In the genomic region with DNA sequence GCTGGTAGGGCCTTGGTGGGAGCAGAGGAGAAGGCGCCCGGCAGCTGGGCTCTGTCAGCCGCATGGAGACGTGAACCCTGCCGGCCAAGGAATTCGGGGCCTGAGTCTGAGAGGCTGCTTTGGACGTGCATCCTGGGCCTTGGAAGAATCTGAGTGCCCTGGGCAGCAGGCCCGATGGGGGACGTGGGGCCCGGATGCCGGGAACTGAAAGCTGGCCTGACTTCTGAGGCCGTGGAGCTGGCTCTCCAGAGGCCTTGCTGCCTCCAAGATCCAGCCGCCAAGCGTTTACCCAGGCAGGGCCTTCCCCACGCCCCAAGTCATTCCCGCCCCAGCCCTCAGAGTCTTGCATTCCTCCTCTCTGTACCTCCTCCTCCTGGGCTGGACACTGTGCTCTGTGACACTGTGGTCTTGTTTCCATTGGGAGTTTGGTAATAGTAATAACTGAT, we compare ENCODE assay signal across 15 cellular contexts. TPM values are rescaled to one million over a fixed set of nuclear protein-coding genes. Genes with fewer than 3 reads are reported as not detected.
DNase-seq lines count a peak whose midpoint lies in the region; ATAC-seq, FAIRE-seq and TF ChIP-seq lines count a peak whose summit lies in the region.
"Had no signal": no experiment of that assay in that cellular context is flagged by ENCODE, and none has a peak within 500 bp of the region (broad histone marks: within the 10 kb centered on the region; RNA-seq: fewer than 3 reads in every experiment).

No MANE protein-coding gene starts in this region.

- no peak overlapping the region for H2AFZ ChIP-seq in H1 (ENCODE audit: low read length)

- H3K4me1 ChIP-seq in H1 (replicated peaks in 1 of 4; ENCODE audit: control insufficient read depth in 3 of 4, insufficient read depth in 4 of 4, low read length in 3 of 4) (peaks cover 0 to 11% (median 5%) of the 10 kb centered on the region in 4 experiments; a peak in 4 of 7 replicates), aorta (ENCODE audit: control insufficient read depth in 1 of 2, insufficient read depth in 2 of 2, low read length in 2 of 2) (peaks cover 9 to 19% of the 10 kb centered on the region in 2 donors)

- no peak for TF ChIP-seq POLR2A in H1 (IDR thresholded peaks at IDR 0.05; ENCODE audit: control extremely low read depth in 1 of 2, low read depth in 2 of 2, low read length in 2 of 2)

- H3K23ac ChIP-seq in H1 (ENCODE audit: insufficient read length), result no peak overlapping the region

- H3K27ac Mint-ChIP-seq in activated T-helper 1 cell treated with anti-CD3 and anti-CD28 coated beads, Interleukin-12 subunit alpha, Interleukin-12 subunit beta, Interleukin-2, Interleukin-4 antibody, amounts not matched to agents 30 ng/mL and 10 ng/mL and 1 ng/mL, durations not matched to agents 14 hours and 24 hours and 36 hours, result no peak overlapping the region
- H3K27ac Mint-ChIP-seq: activated T-helper 17 cell treated with anti-CD3 and anti-CD28 coated beads, Interleukin-2, amount 50 U/mL, for 72 hours; stimulated activated memory B cell treated with anti-CD40 and anti-IgM and Interleukin-4, amounts not matched to agents 10 μg/mL and 1 μg/mL and 100 μg/mL, for 72 hours had no signal

- no peaks in the 10 kb centered on the region for H4K20me1 ChIP-seq in H1 (replicated peaks in 1 of 2; ENCODE audit: control insufficient read depth in 1 of 2, insufficient read depth in 2 of 2, low read length in 2 of 2)

- ATAC-seq in left lobe of liver (peak; percentile 52), aorta (ENCODE audit: low FRiP score) (peak; percentile 89)
- ATAC-seq: activated T-helper 17 cell treated with anti-CD3 and anti-CD28 coated beads, Interleukin-2, amount 50 U/mL, for 72 hours; stimulated activated memory B cell treated with anti-CD40 and anti-IgM and Interleukin-4, amounts not matched to agents 10 μg/mL and 1 μg/mL and 100 μg/mL, for 72 hours had no signal

- no peak overlapping the region for H2BK120ac ChIP-seq in H1 (replicated peaks; ENCODE audit: low read depth, low read length)

- H2BK5ac ChIP-seq in H1 (ENCODE audit: low read depth, low read length), result no peak overlapping the region

- H3K27me3 ChIP-seq in H1 (replicated peaks in 1 of 4; ENCODE audit: control insufficient read depth in 3 of 4, extremely low read depth in 1 of 4, insufficient read depth in 3 of 4, low read length in 3 of 4) (no peaks in the 10 kb centered on the region), aorta (ENCODE audit: control insufficient read depth in 1 of 2, insufficient read depth in 2 of 2, low read length in 1 of 2) (no peaks in the 10 kb centered on the region)
- H3K27me3 ChIP-seq: neutrophil had no signal

- 0 out of 2 replicates have a peak overlapping the region, but pooled peaks have one; percentile 7 for H2BK12ac ChIP-seq in H1 (ENCODE audit: low read depth, low read length)

- no peak for TF ChIP-seq EP300 in H1 (IDR thresholded peaks at IDR 0.05; ENCODE audit: borderline replicate concordance in 1 of 2, low read depth in 2 of 2, low read length in 2 of 2)

- peaks cover 24% of the 10 kb centered on the region for H3K4me1 Mint-ChIP-seq in activated T-helper 1 cell treated with anti-CD3 and anti-CD28 coated beads, Interleukin-12 subunit alpha, Interleukin-12 subunit beta, Interleukin-2, Interleukin-4 antibody, amounts not matched to agents 30 ng/mL and 10 ng/mL and 1 ng/mL, durations not matched to agents 14 hours and 24 hours and 36 hours (ENCODE audit: low read depth)

- TF ChIP-seq CTCF in H1 (IDR thresholded peaks at IDR 0.05; ENCODE audit: control extremely low read depth in 1 of 3, insufficient read depth in 1 of 3, low read depth in 1 of 3, low read length in 3 of 3), result no peak

- H3K36me3 ChIP-seq in H1 (ENCODE audit: control insufficient read depth in 2 of 4, insufficient read depth in 4 of 4, low read length in 3 of 4), result no peaks in the 10 kb centered on the region
- no peaks in the 10 kb centered on the region for H3K36me3 ChIP-seq in aorta (ENCODE audit: control insufficient read depth in 1 of 2, insufficient read depth in 2 of 2, low read length in 1 of 2)
- H3K36me3 ChIP-seq: neutrophil had no signal

- no peak overlapping the region for H3K18ac ChIP-seq in H1 (ENCODE audit: extremely low read depth, low read length)

- peaks cover 2% of the 10 kb centered on the region for H3K27me3 Mint-ChIP-seq in activated T-helper 1 cell treated with anti-CD3 and anti-CD28 coated beads, Interleukin-12 subunit alpha, Interleukin-12 subunit beta, Interleukin-2, Interleukin-4 antibody, amounts not matched to agents 30 ng/mL and 10 ng/mL and 1 ng/mL, durations not matched to agents 14 hours and 24 hours and 36 hours (ENCODE audit: insufficient read depth)
- H3K27me3 Mint-ChIP-seq: activated T-helper 17 cell treated with anti-CD3 and anti-CD28 coated beads, Interleukin-2, amount 50 U/mL, for 72 hours; stimulated activated memory B cell treated with anti-CD40 and anti-IgM and Interleukin-4, amounts not matched to agents 10 μg/mL and 1 μg/mL and 100 μg/mL, for 72 hours had no signal

- H3K4me2 ChIP-seq in H1 (ENCODE audit: insufficient read depth in 1 of 2, low read depth in 2 of 2, low read length in 2 of 2), result no peak overlapping the region

- H3K4me3 Mint-ChIP-seq in activated T-helper 1 cell treated with anti-CD3 and anti-CD28 coated beads, Interleukin-12 subunit alpha, Interleukin-12 subunit beta, Interleukin-2, Interleukin-4 antibody, amounts not matched to agents 30 ng/mL and 10 ng/mL and 1 ng/mL, durations not matched to agents 14 hours and 24 hours and 36 hours, result no peak overlapping the region
- H3K4me3 Mint-ChIP-seq: activated T-helper 17 cell treated with anti-CD3 and anti-CD28 coated beads, Interleukin-2, amount 50 U/mL, for 72 hours; stimulated activated memory B cell treated with anti-CD40 and anti-IgM and Interleukin-4, amounts not matched to agents 10 μg/mL and 1 μg/mL and 100 μg/mL, for 72 hours had no signal

- H2AK5ac ChIP-seq in H1 (ENCODE audit: low read depth, low read length), result no peak overlapping the region

- H3K56ac ChIP-seq in H1 (replicated peaks; ENCODE audit: insufficient read length, low read depth, low read length), result no peak overlapping the region

- POLR2A ChIA-PET in H1 (lab: Charles Lee; ENCODE audit: partially characterized antibody), result no interaction called here

- H3K27ac ChIP-seq in H1 (ENCODE audit: low read depth, low read length) (no peak overlapping the region), aorta (ENCODE audit: low read depth in 1 of 2, low read length in 2 of 2) (peak overlapping the region; percentile 63 to 96)
- H3K27ac ChIP-seq: epithelial cell of prostate, neutrophil had no signal

- no peak overlapping the region for H3K14ac ChIP-seq in H1 (ENCODE audit: insufficient read length)

- CTCF ChIA-PET in H1 (lab: Charles Lee; ENCODE audit: partially characterized antibody), result interaction anchor here (0.8 to 16.9 kb wide), 4 partner anchors 8 to 199 kb away, joined by 3 to 279 read pairs (median 18); no protein-coding TSS in a partner anchor

- no peaks in the 10 kb centered on the region for H3K36me3 Mint-ChIP-seq in activated T-helper 1 cell treated with anti-CD3 and anti-CD28 coated beads, Interleukin-12 subunit alpha, Interleukin-12 subunit beta, Interleukin-2, Interleukin-4 antibody, amounts not matched to agents 30 ng/mL and 10 ng/mL and 1 ng/mL, durations not matched to agents 14 hours and 24 hours and 36 hours (ENCODE audit: low read depth)
- H3K36me3 Mint-ChIP-seq: stimulated activated memory B cell treated with anti-CD40 and anti-IgM and Interleukin-4, amounts not matched to agents 10 μg/mL and 1 μg/mL and 100 μg/mL, for 72 hours had no signal

- H2BK20ac ChIP-seq in H1 (ENCODE audit: low read length), result no peak overlapping the region

- no peak overlapping the region; the same call in 1 of the 2 replicates for H4K8ac ChIP-seq in H1 (ENCODE audit: extremely low read depth, insufficient read depth, low read length)

- TF ChIP-seq RAD21 in H1 (IDR thresholded peaks at IDR 0.05 in 1 of 2, conservative IDR thresholded peaks at IDR 0.05 in 1 of 2; ENCODE audit: low read depth in 2 of 2, low read length in 2 of 2), result no peak

- intact Hi-C loops in posterior vena cava (cut with DNase I), result no loop called here
- intact Hi-C loops in aorta (cut with DNase I), result loop anchor here in 1 of 2 donors (5.0 kb wide), 1 partner anchor 33 kb away; no protein-coding TSS in a partner anchor
- intact Hi-C loops in activated T-helper 1 cell treated with anti-CD3 and anti-CD28 coated beads, Interleukin-12 subunit alpha, Interleukin-12 subunit beta, Interleukin-2, Interleukin-4 antibody, amounts not matched to agents 30 ng/mL and 10 ng/mL and 1 ng/mL, durations not matched to agents 14 hours and 24 hours and 36 hours (cut with micrococcal nuclease), result no loop called here

- H3K4me3 ChIP-seq in H1 (ENCODE audit: extremely low read depth in 1 of 4, insufficient read depth in 2 of 4, low read depth in 3 of 4, low read length in 4 of 4) (no peak overlapping the region), aorta (ENCODE audit: low read length in 2 of 2) (no peak overlapping the region)

- 82% methylated on average over 15 of the region's 16 CpGs; no CpG with 5 or more reads in 1 of the 2 experiments for WGBS in H1 (ENCODE audit: extremely low coverage in 1 of 2, insufficient coverage in 1 of 2, insufficient read length in 1 of 2, insufficient replicate concordance in 2 of 2, low coverage in 1 of 2, low lambda C conversion rate in 2 of 2, missing lambda C conversion rate in 1 of 2), 2 experiments
- 5 to 7% methylated on average over 15 to 16 of the region's 16 CpGs for WGBS in aorta, 2 donors

- H3K4ac ChIP-seq in H1 (replicated peaks; ENCODE audit: insufficient read length, low read depth, low read length), result no peak overlapping the region

- H3K79me1 ChIP-seq in H1 (ENCODE audit: low read depth, low read length), result no peaks in the 10 kb centered on the region; the same call in 1 of the 2 replicates

- peaks cover 4% of the 10 kb centered on the region for H3K9me3 Mint-ChIP-seq in activated T-helper 1 cell treated with anti-CD3 and anti-CD28 coated beads, Interleukin-12 subunit alpha, Interleukin-12 subunit beta, Interleukin-2, Interleukin-4 antibody, amounts not matched to agents 30 ng/mL and 10 ng/mL and 1 ng/mL, durations not matched to agents 14 hours and 24 hours and 36 hours
- H3K9me3 Mint-ChIP-seq: activated T-helper 17 cell treated with anti-CD3 and anti-CD28 coated beads, Interleukin-2, amount 50 U/mL, for 72 hours; stimulated activated memory B cell treated with anti-CD40 and anti-IgM and Interleukin-4, amounts not matched to agents 10 μg/mL and 1 μg/mL and 100 μg/mL, for 72 hours had no signal

- no peaks in the 10 kb centered on the region for H3K79me2 ChIP-seq in H1 (ENCODE audit: control insufficient read depth in 1 of 2, insufficient read depth in 2 of 2, low read length in 2 of 2)

- DNase-seq in H1 (ENCODE audit: low read depth in 1 of 2, low spot score in 2 of 2) (no peak), left lobe of liver (ENCODE audit: low spot score) (no peak), posterior vena cava (ENCODE audit: low spot score) (peak; percentile 95), aorta (peak; percentile 93 to 94), OCI-M1 (lab: John Stamatoyannopoulos, UW) (no peak), T-helper 1 cell (no peak)
- no peak for DNase-seq in activated T-helper 1 cell treated with anti-CD3 and anti-CD28 coated beads, Interleukin-12 subunit alpha, Interleukin-12 subunit beta, Interleukin-2, Interleukin-4 antibody, amounts not matched to agents 30 ng/mL and 10 ng/mL and 1 ng/mL, durations not matched to agents 14 hours and 24 hours and 36 hours (ENCODE audit: low spot score)
- DNase-seq: activated CD4-positive, alpha-beta T cell treated with anti-CD3 and anti-CD28 coated beads for 48 hours; Kasumi-1; NCI-H2081; stimulated activated CD4-positive, alpha-beta T cell treated with anti-CD3 and anti-CD28 coated beads, Interleukin-2, amount 100 ng/mL, for 48 hours had no signal

- no peak overlapping the region for H3K9ac ChIP-seq in H1 (replicated peaks in 1 of 4; ENCODE audit: extremely low read depth in 1 of 4, low read depth in 3 of 4, low read length in 3 of 4)

- FAIRE-seq in H1 (lab: Jason Lieb, UNC), result no peak

- H2BK15ac ChIP-seq in H1 (ENCODE audit: low read length), result no peak overlapping the region

- no peak overlapping the region for H4K91ac ChIP-seq in H1 (replicated peaks; ENCODE audit: insufficient read length, low read length)

- H3K9me3 ChIP-seq in H1 (ENCODE audit: insufficient read depth in 2 of 2, low read depth in 1 of 2, low read length in 1 of 2), result no peaks in the 10 kb centered on the region
- no peaks in the 10 kb centered on the region for H3K9me3 ChIP-seq in aorta (ENCODE audit: control insufficient read depth, low read length)
- H3K9me3 ChIP-seq: neutrophil had no signal

- H3K23me2 ChIP-seq in H1 (ENCODE audit: low read depth, low read length), result 0 out of 2 replicates have a peak, but pooled peaks cover 2% of the 10 kb centered on the region

- no peak overlapping the region for H4K5ac ChIP-seq in H1 (ENCODE audit: insufficient read length, low read depth, low read length)

RNA-seq across cellular contexts. Expression of a gene that starts 37.2 kb away (rescaled TPM):
- total RNA-seq in H1 (2021; fragmentation: NEBNext Ultra II Directional; extraction: Animal tissue kit (Norgen Biotek cat#: 25700)), result 3.1 and 4.5 TPM in 2 replicates
- polyA plus RNA-seq in H1 (2011; rRNA removed) (0.64 and 0.70 TPM in 2 replicates), aorta (1 to 10 TPM; 5.1 to 7.6 TPM)
- 0.69 TPM for polyA plus RNA-seq in H1 (2011; cell fraction: cytosol; rRNA removed)
- 1.6 TPM for polyA plus RNA-seq in H1 (2011; cell fraction: nucleus; rRNA removed)
- 1.0 to 1.8 TPM (median 1.3 TPM) in 4 replicates for polyA plus RNA-seq in H1 (2012, experiment 1 of 2)
- polyA plus RNA-seq in H1 (2012, experiment 2 of 2), result 0.35 TPM
- 0.69 TPM for polyA plus RNA-seq in H1 (2013, experiment 1 of 2)
- polyA plus RNA-seq in H1 (2013, experiment 2 of 2), result 0.81 TPM
- 0.88 and 2.9 TPM in 2 replicates for polyA minus RNA-seq in H1 (2011; rRNA and poly(A)+ RNA removed)
- 0.59 TPM for polyA minus RNA-seq in H1 (2011; cell fraction: cytosol; rRNA and poly(A)+ RNA removed)
- 0.80 TPM for polyA minus RNA-seq in H1 (2011; cell fraction: nucleus; rRNA and poly(A)+ RNA removed)
- total RNA-seq in left lobe of liver (3.9 TPM), posterior vena cava (10 to 100 TPM; 25.7 to 67.6 TPM), aorta (10 to 100 TPM; 34.4 to 55.2 TPM)
- 1.1 and 1.4 TPM in 2 replicates for total RNA-seq in activated T-helper 1 cell treated with anti-CD3 and anti-CD28 coated beads, Interleukin-12 subunit alpha, Interleukin-12 subunit beta, Interleukin-2, Interleukin-4 antibody, amounts not matched to agents 30 ng/mL and 10 ng/mL and 1 ng/mL, durations not matched to agents 14 hours and 24 hours and 36 hours

Comparison
In these comparisons a context has a peak if more than half of its experiments do, and no peak if none do; other contexts are left out.
1. DNase-seq: peak in posterior vena cava (single experiment) and aorta (2 of 2); none in H1 (0 of 2), left lobe of liver (single experiment), OCI-M1 (single experiment), T-helper 1 cell (0 of 5) and activated T-helper 1 cell treated with anti-CD3 and anti-CD28 coated beads, Interleukin-12 subunit alpha, Interleukin-12 subunit beta, Interleukin-2, Interleukin-4 antibody, amounts not matched to agents 30 ng/mL and 10 ng/mL and 1 ng/mL, durations not matched to agents 14 hours and 24 hours and 36 hours (single experiment).